Comparison of ENCODE assay signal across 8 cellular contexts in the genomic region with DNA sequence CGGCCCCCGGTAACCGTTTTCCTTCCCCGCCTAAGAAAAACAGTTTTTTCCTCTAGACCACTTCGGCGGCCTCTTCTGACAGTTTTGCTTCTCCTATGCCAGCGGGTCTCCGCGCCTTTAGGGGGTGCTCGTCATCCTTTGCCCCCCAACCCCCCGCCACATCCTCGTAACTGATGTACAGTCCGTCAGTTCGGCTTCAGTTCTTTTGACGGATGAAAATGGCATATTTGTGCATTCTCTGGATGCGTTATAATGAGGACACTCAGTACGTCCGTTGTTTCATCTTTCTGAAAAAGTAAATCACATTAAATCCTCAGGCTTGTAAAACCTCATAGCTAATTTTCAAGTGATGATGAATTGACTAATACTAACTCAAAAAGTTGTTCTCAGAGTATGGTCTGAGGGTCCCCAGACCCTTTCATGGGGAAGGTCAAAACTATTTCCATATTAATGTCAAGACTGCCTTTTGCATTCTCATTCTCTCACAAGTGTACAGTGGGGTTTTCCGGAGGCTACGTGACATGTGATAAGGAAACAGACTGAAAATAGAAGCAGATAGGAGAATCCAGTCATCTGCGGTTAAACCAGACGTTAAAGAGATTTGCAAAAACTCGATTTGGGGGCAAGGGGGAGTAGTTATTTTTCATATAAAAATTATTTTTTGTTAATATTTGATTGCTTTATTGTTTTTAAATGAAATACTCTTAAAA. TPM values are rescaled to one million over a fixed set of nuclear protein-coding genes. Genes with fewer than 3 reads are reported as not detected.
DNase-seq lines count a peak whose midpoint lies in the region; ATAC-seq, FAIRE-seq and TF ChIP-seq lines count a peak whose summit lies in the region.

No MANE protein-coding gene starts in this region.

- H3K4me3 Mint-ChIP-seq in activated naive CD8-positive, alpha-beta T cell treated with anti-CD3 and anti-CD28 coated beads, Interleukin-2, amount 50 U/mL, for 24 hours: peak overlapping the region; percentile 93

- WGBS in hepatocyte (ENCODE audit: low lambda C conversion rate, missing lambda C conversion rate): 8% methylated on average over 23 of the region's 23 CpGs
- WGBS in small intestine, 3 donors: 2% methylated on average over 23 of the region's 23 CpGs

- H3K36me3 Mint-ChIP-seq in activated naive CD8-positive, alpha-beta T cell treated with anti-CD3 and anti-CD28 coated beads, Interleukin-2, amount 50 U/mL, for 24 hours (ENCODE audit: low read depth): peaks cover 30% of the 10 kb centered on the region

- H3K9me3 ChIP-seq in OCI-LY1 (ENCODE audit: low read length): no peaks in the 10 kb centered on the region
- no peaks in the 10 kb centered on the region for H3K9me3 ChIP-seq in hepatocyte (ENCODE audit: low read depth)
- no peaks in the 10 kb centered on the region for H3K9me3 ChIP-seq in small intestine (ENCODE audit: control insufficient read depth, low read depth)

- H3K9ac ChIP-seq in OCI-LY1 (ENCODE audit: low read length): peak overlapping the region; percentile 57

- H3K9me2 ChIP-seq in OCI-LY1 (ENCODE audit: low read depth, low read length): no peaks in the 10 kb centered on the region
- H3K9me2 ChIP-seq in hepatocyte (replicated peaks; ENCODE audit: insufficient read depth): no peaks in the 10 kb centered on the region

- H3K36me3 ChIP-seq in OCI-LY1 (ENCODE audit: insufficient read depth, low read length): peaks cover 30% of the 10 kb centered on the region
- no peaks in the 10 kb centered on the region for H3K36me3 ChIP-seq in hepatocyte (replicated peaks; ENCODE audit: insufficient read depth, low read depth)
- H3K36me3 ChIP-seq in small intestine (ENCODE audit: control insufficient read depth in 2 of 2, insufficient read depth in 2 of 2, low read length in 2 of 2): no peaks in the 10 kb centered on the region

- H3K27ac ChIP-seq in OCI-LY1 (ENCODE audit: low read depth, low read length, poor library complexity, severe bottlenecking) (peak overlapping the region; percentile 79), hepatocyte (peak overlapping the region; percentile 99), small intestine (ENCODE audit: low read depth in 1 of 2, low read length in 1 of 2) (peak overlapping the region; percentile 2 to 97)

- H3K79me2 ChIP-seq in OCI-LY1 (ENCODE audit: insufficient read depth, low read length): peaks cover 35% of the 10 kb centered on the region
- peaks cover 34% of the 10 kb centered on the region for H3K79me2 ChIP-seq in hepatocyte

- H3F3A ChIP-seq in OCI-LY1 (ENCODE audit: insufficient read depth, low read length): no peaks in the 10 kb centered on the region

- TF ChIP-seq CTCF in AG10803 (conservative IDR thresholded peaks at IDR 0.05; ENCODE audit: low read length) (peak; percentile 38), OCI-LY1 (IDR thresholded peaks at IDR 0.05; ENCODE audit: low read length) (peak; percentile 66), hepatocyte (IDR thresholded peaks at IDR 0.05; ENCODE audit: poor library complexity) (peak; percentile 45)

- H4K20me1 ChIP-seq in OCI-LY1 (ENCODE audit: insufficient read depth, low read length): no peaks in the 10 kb centered on the region
- peaks cover 32% of the 10 kb centered on the region for H4K20me1 ChIP-seq in hepatocyte (ENCODE audit: insufficient read depth, poor library complexity, severe bottlenecking)

- no peaks in the 10 kb centered on the region for H3K27me3 Mint-ChIP-seq in activated naive CD8-positive, alpha-beta T cell treated with anti-CD3 and anti-CD28 coated beads, Interleukin-2, amount 50 U/mL, for 24 hours

- no peak for FAIRE-seq in small intestine (lab: Jason Lieb, UNC)

- no peaks in the 10 kb centered on the region for H3K9me3 Mint-ChIP-seq in activated naive CD8-positive, alpha-beta T cell treated with anti-CD3 and anti-CD28 coated beads, Interleukin-2, amount 50 U/mL, for 24 hours

- DNase-seq in AG10803 (ENCODE audit: low read depth) (no peak), hepatocyte (ENCODE audit: low spot score) (peak; percentile 31), small intestine (no peak), left lobe of liver (ENCODE audit: low spot score) (no peak)
- peak; percentile 39 for DNase-seq in activated naive CD8-positive, alpha-beta T cell treated with anti-CD3 and anti-CD28 coated beads, Interleukin-2, amount 50 U/mL, for 24 hours

- H3K4me1 ChIP-seq in OCI-LY1 (ENCODE audit: insufficient read depth, low read length, severe bottlenecking) (peaks cover 39% of the 10 kb centered on the region), hepatocyte (ENCODE audit: insufficient read depth) (peaks cover 8% of the 10 kb centered on the region), small intestine (ENCODE audit: control insufficient read depth in 2 of 2, insufficient read depth in 1 of 2, low read depth in 1 of 2, low read length in 1 of 2) (peaks cover 0 to 2% of the 10 kb centered on the region in 2 donors)

- peaks cover 39% of the 10 kb centered on the region for H3K4me1 Mint-ChIP-seq in activated naive CD8-positive, alpha-beta T cell treated with anti-CD3 and anti-CD28 coated beads, Interleukin-2, amount 50 U/mL, for 24 hours

- no peaks in the 10 kb centered on the region for H3K27me3 ChIP-seq in OCI-LY1 (ENCODE audit: insufficient read depth, low read length)
- no peaks in the 10 kb centered on the region for H3K27me3 ChIP-seq in hepatocyte
- H3K27me3 ChIP-seq in small intestine (ENCODE audit: control insufficient read depth in 2 of 2, insufficient read depth in 2 of 2, low read length in 2 of 2): no peaks in the 10 kb centered on the region

- H3K4me2 ChIP-seq in OCI-LY1 (ENCODE audit: low read length) (peak overlapping the region; percentile 91), hepatocyte (peak overlapping the region; percentile 81)

- H2AFZ ChIP-seq in OCI-LY1 (ENCODE audit: low read length) (peak overlapping the region; percentile 82; the same call in 1 of the 2 replicates), hepatocyte (peak overlapping the region; percentile 70)

- H3K4me3 ChIP-seq in AG10803 (ENCODE audit: low read length) (peak overlapping the region; percentile 78), OCI-LY1 (ENCODE audit: low read depth, low read length, poor library complexity, severe bottlenecking) (peak overlapping the region; percentile 92), hepatocyte (peak overlapping the region; percentile 71), small intestine (ENCODE audit: low read depth in 1 of 2, low read length in 2 of 2) (peak overlapping the region; percentile 36 to 64)

- peak; percentile 7 for ATAC-seq in GM18499 (IDR thresholded peaks at IDR 0.05; ENCODE audit: insufficient read depth, unreplicated experiment)
- peak; percentile 24 for ATAC-seq in HG02943 (IDR thresholded peaks at IDR 0.05; ENCODE audit: low read depth, unreplicated experiment)
- peak; percentile 12 for ATAC-seq in activated naive CD8-positive, alpha-beta T cell treated with anti-CD3 and anti-CD28 coated beads, Interleukin-2, amount 50 U/mL, for 24 hours
- ATAC-seq in left lobe of liver: no peak

- peak overlapping the region; percentile 95 for H3K27ac Mint-ChIP-seq in activated naive CD8-positive, alpha-beta T cell treated with anti-CD3 and anti-CD28 coated beads, Interleukin-2, amount 50 U/mL, for 24 hours

RNA-seq across cellular contexts. Expression of gene NAP1L1, which starts 0.8 kb away (rescaled TPM):
- total RNA-seq in hepatocyte (352 and 402 TPM in 2 replicates), left lobe of liver (64.0 TPM)
- polyA plus RNA-seq in hepatocyte (117 and 122 TPM in 2 replicates), small intestine (100 to 1,000 TPM in 1 of 3 donors, 10 to 100 TPM in 2; 13.0 to 147 (median 99.7) TPM)

RNA-seq across cellular contexts. Expression of gene PHLDA1, which starts 53.7 kb away (rescaled TPM):
- total RNA-seq in hepatocyte: 47.9 and 50.8 TPM in 2 replicates
- 29.9 and 37.2 TPM in 2 replicates for polyA plus RNA-seq in hepatocyte
- 10 to 100 TPM in 1 of 3 donors, 1 to 10 TPM in 1, under 1 TPM in 1; 0.22 to 10.7 (median 2.2) TPM for polyA plus RNA-seq in small intestine
- total RNA-seq in left lobe of liver: 2.2 TPM

Comparison
In these comparisons a context has a peak if more than half of its experiments do, and no peak if none do; other contexts are left out.
1. DNase-seq: peak in activated naive CD8-positive, alpha-beta T cell treated with anti-CD3 and anti-CD28 coated beads, Interleukin-2, amount 50 U/mL, for 24 hours (single experiment) and hepatocyte (single experiment); none in AG10803 (single experiment), small intestine (single experiment) and left lobe of liver (single experiment).
2. RNA of gene PHLDA1, which starts 53.7 kb away (total RNA-seq): 47.9 to 50.8 TPM in hepatocyte; 2.2 TPM in left lobe of liver (single experiment); every median in the first group is over 10 times any median in the second.
3. Peak in every context shown above with its lines, with median percentiles within 50 percentile points of each other: H3K4me3 ChIP-seq, CTCF ChIP-seq and H3K27ac ChIP-seq.